In genomic region chr6:12233693-12234551, GRCh38 we compare ENCODE assay signal across 8 cellular contexts. TPM values are rescaled to one million over a fixed set of nuclear protein-coding genes. Genes with fewer than 3 reads are reported as not detected.
A peak's percentile ranks its signal among the peaks of the same experiment; 100 is the strongest.
DNase-seq lines count a peak whose midpoint lies in the region.

No MANE protein-coding gene starts in this region.

- no peak overlapping the region for H3K9ac ChIP-seq in trophoblast cell (ENCODE audit: low read length)

- no peak overlapping the region for H2BK120ac ChIP-seq in trophoblast cell (ENCODE audit: insufficient read depth, low read length, poor library complexity)

- DNase-seq in SKM-1 treated with dmso at 0.1 percent for 144 hours (lab: John Stamatoyannopoulos, UW; ENCODE audit: unreplicated experiment) = peak; percentile 11
- DNase-seq in SKM-1 (lab: John Stamatoyannopoulos, UW; ENCODE audit: unreplicated experiment) = no peak
- peak; percentile 85 for DNase-seq in HT-29 (ENCODE audit: low spot score)
- peak; percentile 77 for DNase-seq in OCI-M1 (lab: John Stamatoyannopoulos, UW)
- DNase-seq in activated naive CD4-positive, alpha-beta T cell treated with anti-CD3 and anti-CD28 coated beads, Interleukin-2, amount 50 U/mL, for 16 hours = peak; percentile 16
- peak; percentile 62 for DNase-seq in glomerular endothelial cell (ENCODE audit: extremely low read depth, low read depth, low spot score)
- peak; percentile 16 to 39 for DNase-seq in trophoblast cell
- no peak for DNase-seq in GOT3 (lab: John Stamatoyannopoulos, UW)

- H3K9me3 ChIP-seq in trophoblast cell (ENCODE audit: insufficient read depth, low read depth, low read length) = peaks cover 1% of the 10 kb centered on the region

- no peak overlapping the region for H3K4me3 ChIP-seq in trophoblast cell (ENCODE audit: low read depth, low read length)

- H3K27ac ChIP-seq in trophoblast cell (ENCODE audit: low read depth, low read length) = no peak overlapping the region

- no peak overlapping the region for H3K23ac ChIP-seq in trophoblast cell (ENCODE audit: low read length)

- no peaks in the 10 kb centered on the region for H3K36me3 ChIP-seq in trophoblast cell (ENCODE audit: control insufficient read depth in 1 of 2, insufficient read depth in 2 of 2, low read length in 2 of 2)

- no peaks in the 10 kb centered on the region for H3K79me2 ChIP-seq in trophoblast cell (ENCODE audit: control insufficient read depth, insufficient read depth, low read length, poor library complexity)

- H2AFZ ChIP-seq in trophoblast cell (ENCODE audit: insufficient read depth, low read length, poor library complexity) = no peak overlapping the region

- WGBS in trophoblast cell (ENCODE audit: extremely low coverage, insufficient coverage, insufficient read length) = no CpG with 5 or more reads among the region's 4 CpGs

- H3K4me1 ChIP-seq in trophoblast cell (ENCODE audit: control insufficient read depth in 1 of 2, insufficient read depth in 2 of 2, low read length in 2 of 2) = no peaks in the 10 kb centered on the region

- H3K18ac ChIP-seq in trophoblast cell (ENCODE audit: low read length) = no peak overlapping the region

- no peak overlapping the region for H4K91ac ChIP-seq in trophoblast cell (ENCODE audit: low read depth, low read length)

- no peak overlapping the region for H3K4ac ChIP-seq in trophoblast cell (ENCODE audit: low read depth, low read length)

- peak overlapping the region; percentile 28 for H2BK12ac ChIP-seq in trophoblast cell (ENCODE audit: low read length)

- no peaks in the 10 kb centered on the region for H3K79me1 ChIP-seq in trophoblast cell (ENCODE audit: low read length)

- no peak overlapping the region for H2BK5ac ChIP-seq in trophoblast cell (ENCODE audit: low read depth, low read length, poor library complexity)

- no peaks in the 10 kb centered on the region for H3K27me3 ChIP-seq in trophoblast cell (ENCODE audit: insufficient read depth, low read length)

- no peak overlapping the region for H3K14ac ChIP-seq in trophoblast cell (ENCODE audit: low read length)

- H4K8ac ChIP-seq in trophoblast cell (ENCODE audit: low read depth, low read length) = no peak overlapping the region

- H2AK5ac ChIP-seq in trophoblast cell (ENCODE audit: low read length) = no peak overlapping the region

- H4K12ac ChIP-seq in trophoblast cell (ENCODE audit: low read depth, low read length) = no peak overlapping the region

- no peak overlapping the region for H3K4me2 ChIP-seq in trophoblast cell (ENCODE audit: low read length)

RNA-seq across cellular contexts. Expression of gene EDN1, which starts 56.2 kb away (rescaled TPM):
- total RNA-seq in HT-29 (2014; rRNA removed; shearing (Covaris generic)) = 37.0 and 43.2 TPM in 2 replicates
- 151 and 376 TPM in 2 replicates for total RNA-seq in glomerular endothelial cell
- 22.0 and 23.3 TPM in 2 replicates for polyA plus RNA-seq in trophoblast cell (2013)

Comparison
In these comparisons a context has a peak if more than half of its experiments do, and no peak if none do; other contexts are left out.
1. DNase-seq: peak in SKM-1 treated with dmso at 0.1 percent for 144 hours (single experiment), HT-29 (single experiment), OCI-M1 (single experiment), activated naive CD4-positive, alpha-beta T cell treated with anti-CD3 and anti-CD28 coated beads, Interleukin-2, amount 50 U/mL, for 16 hours (single experiment), glomerular endothelial cell (single experiment) and trophoblast cell (2 of 2); none in SKM-1 (single experiment) and GOT3 (single experiment).